1 cellular context compared by ENCODE assay signal in genomic region chr22:45441158-45441557, GRCh38.
TF ChIP-seq lines count a peak whose summit lies in the region.

No MANE protein-coding gene starts in this region.

TF ChIP-seq in HCT116, 20 proteins besides CTCF, POLR2A, EP300 and RAD21 (continued from another document):
- TF ChIP-seq ZBTB33 (IDR thresholded peaks at IDR 0.05; ENCODE audit: extremely low read depth, insufficient replicate concordance, low read length) (no peak), ZFX (IDR thresholded peaks at IDR 0.05) (no peak), POLR2AphosphoS5 (IDR thresholded peaks at IDR 0.05; ENCODE audit: low read depth, low read length) (no peak), FOSL1 (IDR thresholded peaks at IDR 0.05; ENCODE audit: low read depth) (no peak), CBX3 (IDR thresholded peaks at IDR 0.05; ENCODE audit: low read depth) (no peak), SP1 (IDR thresholded peaks at IDR 0.05; ENCODE audit: low read depth) (no peak), ZNF274 (IDR thresholded peaks at IDR 0.05; ENCODE audit: low read depth, low read length) (no peak), CEBPB (IDR thresholded peaks at IDR 0.05; ENCODE audit: low read depth) (no peak), JUND (IDR thresholded peaks at IDR 0.05) (no peak), REST (IDR thresholded peaks at IDR 0.05; ENCODE audit: low read depth) (no peak), EGR1 (IDR thresholded peaks at IDR 0.05; ENCODE audit: low read depth) (no peak), EZH2phosphoT487 (IDR thresholded peaks at IDR 0.05; ENCODE audit: borderline replicate concordance) (no peak), SIN3A (IDR thresholded peaks at IDR 0.05; ENCODE audit: low read depth) (no peak), SRF (IDR thresholded peaks at IDR 0.05; ENCODE audit: low read depth) (no peak)
TF ChIP-seq in HCT116: peak in this region for 0.
